ENCODE assay signal across 28 cellular contexts in genomic region chr2:190405995-190406394, GRCh38.
"Had no signal": no experiment of that assay in that cellular context is flagged by ENCODE, and none has a peak within 500 bp of the region (broad histone marks: within the 10 kb centered on the region; RNA-seq: fewer than 3 reads in every experiment).

No MANE protein-coding gene starts in this region.

- H3K4me1 ChIP-seq: colonic mucosa, foreskin keratinocyte had no signal

- H3K27me3 Mint-ChIP-seq: effector memory CD8-positive, alpha-beta T cell had no signal

- H3K36me3 ChIP-seq: colonic mucosa, esophagus muscularis mucosa, esophagus squamous epithelium, gastrocnemius medialis, gastroesophageal sphincter, heart left ventricle, heart right ventricle had no signal

- H3K27ac ChIP-seq: colonic mucosa, coronary artery, esophagus muscularis mucosa, foreskin keratinocyte, gastrocnemius medialis had no signal

- H3K9me3 Mint-ChIP-seq: dendritic cell treated with granulocyte-macrophage colony-stimulating factor and Interleukin-4, amounts not matched to agents 40 ng/mL and 50 ng/mL, for 4 days; effector memory CD8-positive, alpha-beta T cell; endodermal cell had no signal

- ATAC-seq: effector memory CD8-positive, alpha-beta T cell; esophagus mucosa; foreskin keratinocyte; gastrocnemius medialis; gastroesophageal sphincter; heart left ventricle; heart right ventricle had no signal

- FAIRE-seq: colon, endometrium, endothelial cell of umbilical vein, frontal cortex had no signal

- H3K4me3 Mint-ChIP-seq: dendritic cell treated with granulocyte-macrophage colony-stimulating factor and Interleukin-4, amounts not matched to agents 40 ng/mL and 50 ng/mL, for 4 days; effector memory CD8-positive, alpha-beta T cell; endodermal cell had no signal

- H3K27ac Mint-ChIP-seq: dendritic cell treated with granulocyte-macrophage colony-stimulating factor and Interleukin-4, amounts not matched to agents 40 ng/mL and 50 ng/mL, for 4 days; effector memory CD8-positive, alpha-beta T cell; endodermal cell had no signal

- H3K27me3 ChIP-seq: colonic mucosa, dorsolateral prefrontal cortex, esophagus muscularis mucosa, esophagus squamous epithelium, gastrocnemius medialis, gastroesophageal sphincter, heart left ventricle had no signal

- DNase-seq: colonic mucosa; cortex of kidney; dermis blood vessel endothelial cell; dorsolateral prefrontal cortex; effector CD4-positive, alpha-beta T cell; effector CD8-positive, alpha-beta T cell; effector memory CD4-positive, alpha-beta T cell; effector memory CD8-positive, alpha-beta T cell; endodermal cell; erythroblast; esophagus squamous epithelium; foreskin fibroblast; foreskin keratinocyte; foreskin melanocyte; gastrocnemius medialis; glutamatergic neuron; head of caudate nucleus; heart left ventricle; heart right ventricle had no signal

- H3K4me3 ChIP-seq: colonic mucosa, coronary artery, esophagus muscularis mucosa, esophagus squamous epithelium, gastrocnemius medialis, gastroesophageal sphincter, heart left ventricle, heart right ventricle had no signal

- H3K9me3 ChIP-seq: colonic mucosa, esophagus muscularis mucosa, esophagus squamous epithelium, gastrocnemius medialis, gastroesophageal sphincter, heart left ventricle, heart right ventricle had no signal
